ENCODE assay signal across 8 cellular contexts in genomic region chr17:32342603-32343325, GRCh38. TPM values are rescaled to one million over a fixed set of nuclear protein-coding genes. Genes with fewer than 3 reads are reported as not detected.
DNase-seq lines count a peak whose midpoint lies in the region; ATAC-seq, FAIRE-seq and TF ChIP-seq lines count a peak whose summit lies in the region.

No MANE protein-coding gene starts in this region.

- CTCF ChIA-PET in activated CD4-positive, alpha-beta T cell treated with anti-CD3 and anti-CD28 coated beads for 36 hours (lab: Charles Lee) = interaction anchor here (0.7 kb wide), 1 partner anchor 11 kb away, joined by 3 read pairs; no protein-coding TSS in a partner anchor

- H3K4me1 Mint-ChIP-seq in activated CD4-positive, alpha-beta T cell treated with anti-CD3 and anti-CD28 coated beads for 36 hours = peaks cover 17% of the 10 kb centered on the region

- no peaks in the 10 kb centered on the region for H3K27me3 Mint-ChIP-seq in activated CD4-positive, alpha-beta T cell treated with anti-CD3 and anti-CD28 coated beads for 36 hours

- H3K9me3 ChIP-seq in kidney (ENCODE audit: control insufficient read depth in 1 of 2, low read length in 2 of 2) (no peaks in the 10 kb centered on the region), thoracic aorta (no peaks in the 10 kb centered on the region)

- no peaks in the 10 kb centered on the region for H3K9me3 Mint-ChIP-seq in activated CD4-positive, alpha-beta T cell treated with anti-CD3 and anti-CD28 coated beads for 36 hours (ENCODE audit: low read depth)

- no peaks in the 10 kb centered on the region for H3K27me3 ChIP-seq in thoracic aorta (replicated peaks; ENCODE audit: insufficient read depth)

- H3K27ac Mint-ChIP-seq in activated CD4-positive, alpha-beta T cell treated with anti-CD3 and anti-CD28 coated beads for 36 hours = peak overlapping the region; percentile 86

- H3K36me3 ChIP-seq in kidney (ENCODE audit: control insufficient read depth in 1 of 2, insufficient read depth in 2 of 2, low read length in 2 of 2) (no peaks in the 10 kb centered on the region), thoracic aorta (peaks cover 3% of the 10 kb centered on the region)

- H3K4me3 Mint-ChIP-seq in activated CD4-positive, alpha-beta T cell treated with anti-CD3 and anti-CD28 coated beads for 36 hours = peak overlapping the region; percentile 88

- no peak for TF ChIP-seq CTCF in kidney (IDR thresholded peaks at IDR 0.05; ENCODE audit: borderline replicate concordance, extremely low read depth, insufficient read depth)
- no peak for TF ChIP-seq CTCF in thoracic aorta (IDR thresholded peaks at IDR 0.05)

- intact Hi-C loops in activated CD4-positive, alpha-beta T cell treated with anti-CD3 and anti-CD28 coated beads for 36 hours (cut with DNase I, micrococcal nuclease) = loop anchor here (1.0 to 5.0 kb wide), 4 partner anchors 8 to 415 kb away; partner anchors contain the start of genes PSMD11 (in 1 of the 2), RHOT1 (in 1 of the 2) and ZNF207 (in 1 of the 2)
- intact Hi-C loops in kidney (cut with DNase I) (no loop called here), left colon (cut with DNase I, micrococcal nuclease) (no loop called here)

- peak overlapping the region; percentile 78 to 82 for H3K4me3 ChIP-seq in kidney (ENCODE audit: low read length in 2 of 2)
- peak overlapping the region; percentile 88 for H3K4me3 ChIP-seq in thoracic aorta

- H3K4me1 ChIP-seq in kidney (ENCODE audit: control insufficient read depth in 1 of 2, insufficient read depth in 1 of 2, low read depth in 1 of 2, low read length in 2 of 2) = peaks cover 0 to 6% of the 10 kb centered on the region in 2 donors
- peaks cover 12 to 20% of the 10 kb centered on the region in 2 donors for H3K4me1 ChIP-seq in thoracic aorta (ENCODE audit: control insufficient read depth in 1 of 2, low read depth in 2 of 2)

- H3K36me3 Mint-ChIP-seq in activated CD4-positive, alpha-beta T cell treated with anti-CD3 and anti-CD28 coated beads for 36 hours (ENCODE audit: low read depth) = peaks cover 9% of the 10 kb centered on the region

- FAIRE-seq in kidney (lab: Jason Lieb, UNC) = no peak

- H3K9ac ChIP-seq in kidney (ENCODE audit: low read length in 2 of 2) = peak overlapping the region in 1 of 2 donors; percentile 77

- H3K27ac ChIP-seq in kidney (ENCODE audit: low read depth in 2 of 2, low read length in 2 of 2) (no peak overlapping the region), thoracic aorta (peak overlapping the region; percentile 73 to 82)

- POLR2A ChIA-PET in activated CD4-positive, alpha-beta T cell treated with anti-CD3 and anti-CD28 coated beads for 36 hours (lab: Charles Lee) = no interaction called here

- no peak for DNase-seq in activated CD4-positive, alpha-beta T cell treated with anti-CD3 and anti-CD28 coated beads for 36 hours
- DNase-seq in activated CD4-positive, alpha-beta T cell treated with anti-CD3 and anti-CD28 coated beads, Interleukin-2, amount 50 U/mL, for 48 hours = no peak
- peak; percentile 51 for DNase-seq in activated CD8-positive, alpha-beta memory T cell treated with anti-CD3 and anti-CD28 coated beads, Interleukin-2, amount 50 U/mL, for 48 hours
- DNase-seq in kidney = no peak
- DNase-seq in thoracic aorta (ENCODE audit: low spot score) = no peak
- no peak for DNase-seq in left colon
- DNase-seq in stimulated activated CD4-positive, alpha-beta T cell treated with anti-CD3 and anti-CD28 coated beads, Interleukin-4, amount 100 ng/mL, for 24 hours = no peak

- ATAC-seq in activated CD4-positive, alpha-beta T cell treated with anti-CD3 and anti-CD28 coated beads for 36 hours = no peak
- ATAC-seq in thoracic aorta (ENCODE audit: insufficient number of reproducible peaks, low FRiP score, low read depth) (no peak), left colon (no peak), HG03469 (IDR thresholded peaks at IDR 0.05; ENCODE audit: unreplicated experiment) (no peak)

RNA-seq across cellular contexts. Expression of gene C17orf75, which starts 0.8 kb away (rescaled TPM):
- 10 to 100 TPM; 21.9 to 34.0 TPM for total RNA-seq in activated CD4-positive, alpha-beta T cell treated with anti-CD3 and anti-CD28 coated beads for 36 hours
- total RNA-seq in kidney = 19.4 TPM
- 31.6 TPM for polyA plus RNA-seq in kidney (ENCODE audit: insufficient read depth, low read depth, low replicate concordance)
- 1 to 10 TPM; 6.2 to 7.6 TPM for total RNA-seq in thoracic aorta
- total RNA-seq in left colon = 10 to 100 TPM; 11.2 to 11.3 TPM

RNA-seq across cellular contexts. Expression of gene ZNF207, which starts 7.2 kb away (rescaled TPM):
- 100 to 1,000 TPM; 197 to 231 TPM for total RNA-seq in activated CD4-positive, alpha-beta T cell treated with anti-CD3 and anti-CD28 coated beads for 36 hours
- total RNA-seq in kidney (150 TPM), thoracic aorta (100 to 1,000 TPM; 107 to 221 TPM), left colon (100 to 1,000 TPM; 135 to 143 TPM)
- polyA plus RNA-seq in kidney (ENCODE audit: insufficient read depth, low read depth, low replicate concordance) = 54.3 TPM

Comparison
In these comparisons a context has a peak if more than half of its experiments do, and no peak if none do; other contexts are left out.
1. H3K27ac ChIP-seq: peak in thoracic aorta (2 of 2); none in kidney (0 of 2).
2. intact Hi-C loops: an anchor here in activated CD4-positive, alpha-beta T cell treated with anti-CD3 and anti-CD28 coated beads for 36 hours (1.0 to 5.0 kb wide); none called in kidney and left colon.